27 cellular contexts compared by ENCODE assay signal in genomic region chr2:25056391-25056821, GRCh38. TPM values are rescaled to one million over a fixed set of nuclear protein-coding genes. Genes with fewer than 3 reads are reported as not detected.
A peak's percentile ranks its signal among the peaks of the same experiment; 100 is the strongest.
DNase-seq lines count a peak whose midpoint lies in the region; FAIRE-seq and TF ChIP-seq lines count a peak whose summit lies in the region.
"Had no signal": no experiment of that assay in that cellular context is flagged by ENCODE, and none has a peak within 500 bp of the region (broad histone marks: within the 10 kb centered on the region; RNA-seq: fewer than 3 reads in every experiment).

No MANE protein-coding gene starts in this region.

- no peak overlapping the region for H3K27ac Mint-ChIP-seq in endodermal cell
- H3K27ac Mint-ChIP-seq: activated CD8-positive, alpha-beta memory T cell treated with anti-CD3 and anti-CD28 coated beads, Interleukin-2, amount 10 ng/mL, durations not matched to agents 7 days and 5 days; CD8-positive, alpha-beta memory T cell had no signal

- H3K27me3 ChIP-seq in HAP-1 (ENCODE audit: low read depth) (no peaks in the 10 kb centered on the region), endodermal cell (ENCODE audit: control insufficient read depth, insufficient read depth, low read length, poor library complexity, severe bottlenecking) (no peaks in the 10 kb centered on the region), osteoblast (ENCODE audit: insufficient read depth, low read length) (peaks cover 3% of the 10 kb centered on the region)
- H3K27me3 ChIP-seq: gastroesophageal sphincter, sigmoid colon, transverse colon had no signal

- H3K36me3 Mint-ChIP-seq in endodermal cell (ENCODE audit: low read depth): no peaks in the 10 kb centered on the region
- H3K36me3 Mint-ChIP-seq: activated CD8-positive, alpha-beta memory T cell treated with anti-CD3 and anti-CD28 coated beads, Interleukin-2, amount 10 ng/mL, durations not matched to agents 7 days and 5 days; CD8-positive, alpha-beta memory T cell had no signal

- no peaks in the 10 kb centered on the region for H3K36me3 ChIP-seq in HAP-1 (replicated peaks)
- H3K36me3 ChIP-seq in endodermal cell (ENCODE audit: control insufficient read depth, insufficient read depth, low read length): no peaks in the 10 kb centered on the region
- H3K36me3 ChIP-seq in osteoblast (ENCODE audit: insufficient read depth, low read length): no peaks in the 10 kb centered on the region
- H3K36me3 ChIP-seq: gastroesophageal sphincter, sigmoid colon, transverse colon had no signal

- in situ Hi-C loops in HAP-1 (cut with MboI; ENCODE audit: low sequenced_read_pairs): no loop called here

- DNase-seq in HAP-1 (ENCODE audit: low spot score in 2 of 2) (peak; percentile 68 to 90), NCI-H2227 (lab: John Stamatoyannopoulos, UW; ENCODE audit: unreplicated experiment) (peak; percentile 43), endodermal cell (no peak), osteoblast (ENCODE audit: insufficient read length, low spot score, missing footprints) (peak; percentile 65), T1000 (lab: John Stamatoyannopoulos, UW) (no peak), urothelium cell line (ENCODE audit: low spot score) (no peak), lower leg skin (ENCODE audit: low spot score in 2 of 2) (no peak), SHP77 (lab: John Stamatoyannopoulos, UW) (no peak)
- DNase-seq: activated CD4-positive, alpha-beta T cell treated with anti-CD3 and anti-CD28 coated beads, Interleukin-2, amount 50 U/mL, for 4 hours; activated CD8-positive, alpha-beta memory T cell treated with anti-CD3 and anti-CD28 coated beads, Interleukin-2, amount 10 ng/mL, durations not matched to agents 7 days and 5 days; activated T-cell treated with anti-CD3 and anti-CD28 coated beads, Interleukin-2, amount 50 U/mL, for 48 hours; CD8-positive, alpha-beta memory T cell; DMS53; left colon; mesendoderm; MV-4-11; NCI-H1436; NCI-H82; psoas muscle; RPMI8226; sigmoid colon; stimulated activated CD4-positive, alpha-beta T cell treated with anti-CD3 and anti-CD28 coated beads, Interleukin-4, amount 100 ng/mL, for 1 hour; transverse colon had no signal

- WGBS in endodermal cell (ENCODE audit: insufficient coverage in 1 of 2, insufficient read length in 1 of 2), 2 experiments: 70 to 85% methylated on average over 2 to 4 of the region's 4 CpGs
- 67 to 74% methylated on average over 4 of the region's 4 CpGs for WGBS in lower leg skin, 2 donors

- H3K4me1 ChIP-seq in HAP-1 (peaks cover 31% of the 10 kb centered on the region), endodermal cell (ENCODE audit: control insufficient read depth, insufficient read depth, low read length) (no peaks in the 10 kb centered on the region), osteoblast (ENCODE audit: insufficient read depth, low read length) (no peaks in the 10 kb centered on the region)
- H3K4me1 ChIP-seq: gastroesophageal sphincter, psoas muscle, transverse colon had no signal

- H3K27me3 Mint-ChIP-seq in endodermal cell (ENCODE audit: insufficient read depth): no peaks in the 10 kb centered on the region

- no peak overlapping the region for H3K9ac ChIP-seq in endodermal cell (ENCODE audit: extremely low read depth, low read length, poor library complexity, severe bottlenecking)

- no peaks in the 10 kb centered on the region for H3K4me1 Mint-ChIP-seq in endodermal cell
- H3K4me1 Mint-ChIP-seq: activated CD8-positive, alpha-beta memory T cell treated with anti-CD3 and anti-CD28 coated beads, Interleukin-2, amount 10 ng/mL, durations not matched to agents 7 days and 5 days; CD8-positive, alpha-beta memory T cell had no signal

- intact Hi-C loops in lower leg skin (cut with DNase I; ENCODE audit: low total_unique reads): no loop called here

- TF ChIP-seq CTCF in endodermal cell (conservative IDR thresholded peaks at IDR 0.05) (no peak), osteoblast (IDR thresholded peaks at IDR 0.05; ENCODE audit: extremely low read depth, low read depth, low read length) (no peak), lower leg skin (IDR thresholded peaks at IDR 0.05) (no peak)

- peak overlapping the region; percentile 66 for H3K27ac ChIP-seq in endodermal cell (ENCODE audit: low read depth, low read length)
- H3K27ac ChIP-seq in osteoblast (ENCODE audit: low read depth, low read length): no peak overlapping the region
- H3K27ac ChIP-seq: gastroesophageal sphincter, psoas muscle, sigmoid colon, SK-N-MC, transverse colon had no signal

- H3K9me3 Mint-ChIP-seq in endodermal cell: no peaks in the 10 kb centered on the region
- H3K9me3 Mint-ChIP-seq: CD8-positive, alpha-beta memory T cell had no signal

- no peak overlapping the region for H2AFZ ChIP-seq in osteoblast (ENCODE audit: low read length)

- H3K9me3 ChIP-seq in HAP-1 (no peaks in the 10 kb centered on the region), endodermal cell (ENCODE audit: control insufficient read depth, low read length) (no peaks in the 10 kb centered on the region), osteoblast (ENCODE audit: low read depth, low read length) (no peaks in the 10 kb centered on the region)
- H3K9me3 ChIP-seq: gastroesophageal sphincter, psoas muscle, sigmoid colon, transverse colon had no signal

- no peak overlapping the region for H3K4me3 ChIP-seq in HAP-1
- no peak overlapping the region for H3K4me3 ChIP-seq in endodermal cell (ENCODE audit: low read length)
- H3K4me3 ChIP-seq in osteoblast (ENCODE audit: insufficient read depth, low read length): no peak overlapping the region
- H3K4me3 ChIP-seq in lower leg skin (ENCODE audit: low read depth, poor library complexity, severe bottlenecking): no peak overlapping the region
- H3K4me3 ChIP-seq: gastroesophageal sphincter, psoas muscle, sigmoid colon, SK-N-MC, transverse colon had no signal

- FAIRE-seq in urothelium cell line (lab: Jason Lieb, UNC): no peak
- FAIRE-seq: endothelial cell of umbilical vein, GM12892 had no signal

- no peaks in the 10 kb centered on the region for H3K79me2 ChIP-seq in osteoblast (ENCODE audit: insufficient read depth, low read length)

- no peak for TF ChIP-seq POLR2A in lower leg skin (IDR thresholded peaks at IDR 0.05)

- H3K4me2 ChIP-seq in osteoblast (ENCODE audit: insufficient read depth, low read length): no peak overlapping the region

- H3K4me3 Mint-ChIP-seq in endodermal cell: no peak overlapping the region
- H3K4me3 Mint-ChIP-seq: activated CD8-positive, alpha-beta memory T cell treated with anti-CD3 and anti-CD28 coated beads, Interleukin-2, amount 10 ng/mL, durations not matched to agents 7 days and 5 days; CD8-positive, alpha-beta memory T cell had no signal

- no peaks in the 10 kb centered on the region for H4K20me1 ChIP-seq in osteoblast (ENCODE audit: insufficient read depth, low read length)

RNA-seq across cellular contexts. Expression of gene EFR3B, which starts 14.5 kb away (rescaled TPM):
- total RNA-seq in endodermal cell: 10 to 100 TPM; 11.0 to 11.8 TPM
- 18.8 TPM for polyA plus RNA-seq in endodermal cell (2013, experiment 1 of 2)
- 20.9 TPM for polyA plus RNA-seq in endodermal cell (2013, experiment 2 of 2)
- total RNA-seq in osteoblast: 0.72 and 0.88 TPM in 2 replicates
- total RNA-seq in lower leg skin: 1 to 10 TPM in 2 of 4 donors, under 1 TPM in 1, not detected in 1; 0.42 to 1.8 (median 1.5) TPM

Comparison
In these comparisons a context has a peak if more than half of its experiments do, and no peak if none do; other contexts are left out.
1. DNase-seq: peak in HAP-1 (2 of 2), NCI-H2227 (single experiment) and osteoblast (single experiment); none in endodermal cell (single experiment), T1000 (single experiment), urothelium cell line (single experiment), lower leg skin (0 of 2) and SHP77 (0 of 2).